ENCODE assay signal across 8 cellular contexts in genomic region chr10:103739039-103739764, GRCh38.
DNase-seq lines count a peak whose midpoint lies in the region; ATAC-seq and TF ChIP-seq lines count a peak whose summit lies in the region.

No MANE protein-coding gene starts in this region.

- DNase-seq in GM23338 (ENCODE audit: low spot score) (peak; percentile 61), amniotic epithelial cell (ENCODE audit: low read depth) (peak; percentile 98), right cardiac atrium (peak; percentile 41 to 70 (median 68)), retinal pigment epithelial cell (ENCODE audit: low read depth) (peak; percentile 48), inferior parietal cortex (ENCODE audit: extremely low spot score) (no peak)

- WGBS in right cardiac atrium: 33% methylated on average over 13 of the region's 13 CpGs

- no peaks in the 10 kb centered on the region for H3F3A ChIP-seq in GM23338 (replicated peaks; ENCODE audit: low read depth)

- no peaks in the 10 kb centered on the region for H3K79me2 ChIP-seq in GM23338 (replicated peaks; ENCODE audit: insufficient read depth)

- H3K9me3 Mint-ChIP-seq in GM23338: no peaks in the 10 kb centered on the region

- H3K4me1 Mint-ChIP-seq in GM23338: peaks cover 24% of the 10 kb centered on the region

- no peak overlapping the region for H2AFZ ChIP-seq in GM23338

- ATAC-seq in GM23338: peak; percentile 64
- peak; percentile 56 to 73 for ATAC-seq in right cardiac atrium
- no peak for ATAC-seq in HG02623 (IDR thresholded peaks at IDR 0.05; ENCODE audit: unreplicated experiment)
- no peak for ATAC-seq in HG03354 (IDR thresholded peaks at IDR 0.05; ENCODE audit: poor library complexity, severe bottlenecking, unreplicated experiment)
- no peak for ATAC-seq in HG03139 (IDR thresholded peaks at IDR 0.05; ENCODE audit: unreplicated experiment)

- no peaks in the 10 kb centered on the region for H3K9me2 ChIP-seq in GM23338 (ENCODE audit: insufficient read depth)

- no peaks in the 10 kb centered on the region for H3K36me3 Mint-ChIP-seq in GM23338 (ENCODE audit: low read depth)

- H3K4me1 ChIP-seq in GM23338 (ENCODE audit: insufficient read depth): no peaks in the 10 kb centered on the region
- H3K4me1 ChIP-seq in right cardiac atrium (ENCODE audit: control insufficient read depth, insufficient read depth, low read length): peaks cover 10% of the 10 kb centered on the region

- peak overlapping the region; percentile 61 for H3K4me3 Mint-ChIP-seq in GM23338

- H3K4me2 ChIP-seq in GM23338: no peak overlapping the region

- peaks cover 4% of the 10 kb centered on the region for H3K27me3 Mint-ChIP-seq in GM23338 (ENCODE audit: insufficient read depth, low read depth, poor library complexity)

- intact Hi-C loops in right cardiac atrium (cut with DNase I): no loop called here

- H3K4me3 ChIP-seq in GM23338: no peak overlapping the region
- H3K4me3 ChIP-seq in right cardiac atrium (ENCODE audit: low read length): no peak overlapping the region
- no peak overlapping the region for H3K4me3 ChIP-seq in retinal pigment epithelial cell (ENCODE audit: low read length)

- no peaks in the 10 kb centered on the region for H3K36me3 ChIP-seq in GM23338 (ENCODE audit: insufficient read depth)

- TF ChIP-seq CTCF in GM23338 (conservative IDR thresholded peaks at IDR 0.05; ENCODE audit: low read depth in 2 of 2): no peak
- TF ChIP-seq CTCF in retinal pigment epithelial cell (conservative IDR thresholded peaks at IDR 0.05; ENCODE audit: low read depth, low read length): no peak

- H3K27ac ChIP-seq in GM23338 (ENCODE audit: low read depth) (no peak overlapping the region), right cardiac atrium (ENCODE audit: low read length) (no peak overlapping the region)

- no peaks in the 10 kb centered on the region for H4K20me1 ChIP-seq in GM23338 (replicated peaks; ENCODE audit: insufficient read depth)

- no peaks in the 10 kb centered on the region for H3K27me3 ChIP-seq in GM23338 (ENCODE audit: insufficient read depth)
- H3K27me3 ChIP-seq in right cardiac atrium (ENCODE audit: control insufficient read depth, insufficient read depth): no peaks in the 10 kb centered on the region

- no peaks in the 10 kb centered on the region for H3K9me3 ChIP-seq in right cardiac atrium (ENCODE audit: control insufficient read depth, low read length)

- peak overlapping the region; percentile 45; the same call in 1 of the 2 replicates for H3K27ac Mint-ChIP-seq in GM23338

TF ChIP-seq in GM23338, 12 proteins besides CTCF, POLR2A, EP300 and RAD21:
- TF ChIP-seq ZNF331 (CRISPR knock-in tag; IDR thresholded peaks at IDR 0.05; ENCODE audit: low read depth) (no peak), EZH2 (IDR thresholded peaks at IDR 0.05; ENCODE audit: low read depth, unreplicated experiment) (no peak)
- TF ChIP-seq, protein P1, sequence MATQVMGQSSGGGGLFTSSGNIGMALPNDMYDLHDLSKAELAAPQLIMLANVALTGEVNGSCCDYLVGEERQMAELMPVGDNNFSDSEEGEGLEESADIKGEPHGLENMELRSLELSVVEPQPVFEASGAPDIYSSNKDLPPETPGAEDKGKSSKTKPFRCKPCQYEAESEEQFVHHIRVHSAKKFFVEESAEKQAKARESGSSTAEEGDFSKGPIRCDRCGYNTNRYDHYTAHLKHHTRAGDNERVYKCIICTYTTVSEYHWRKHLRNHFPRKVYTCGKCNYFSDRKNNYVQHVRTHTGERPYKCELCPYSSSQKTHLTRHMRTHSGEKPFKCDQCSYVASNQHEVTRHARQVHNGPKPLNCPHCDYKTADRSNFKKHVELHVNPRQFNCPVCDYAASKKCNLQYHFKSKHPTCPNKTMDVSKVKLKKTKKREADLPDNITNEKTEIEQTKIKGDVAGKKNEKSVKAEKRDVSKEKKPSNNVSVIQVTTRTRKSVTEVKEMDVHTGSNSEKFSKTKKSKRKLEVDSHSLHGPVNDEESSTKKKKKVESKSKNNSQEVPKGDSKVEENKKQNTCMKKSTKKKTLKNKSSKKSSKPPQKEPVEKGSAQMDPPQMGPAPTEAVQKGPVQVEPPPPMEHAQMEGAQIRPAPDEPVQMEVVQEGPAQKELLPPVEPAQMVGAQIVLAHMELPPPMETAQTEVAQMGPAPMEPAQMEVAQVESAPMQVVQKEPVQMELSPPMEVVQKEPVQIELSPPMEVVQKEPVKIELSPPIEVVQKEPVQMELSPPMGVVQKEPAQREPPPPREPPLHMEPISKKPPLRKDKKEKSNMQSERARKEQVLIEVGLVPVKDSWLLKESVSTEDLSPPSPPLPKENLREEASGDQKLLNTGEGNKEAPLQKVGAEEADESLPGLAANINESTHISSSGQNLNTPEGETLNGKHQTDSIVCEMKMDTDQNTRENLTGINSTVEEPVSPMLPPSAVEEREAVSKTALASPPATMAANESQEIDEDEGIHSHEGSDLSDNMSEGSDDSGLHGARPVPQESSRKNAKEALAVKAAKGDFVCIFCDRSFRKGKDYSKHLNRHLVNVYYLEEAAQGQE (IDR thresholded peaks at IDR 0.05; ENCODE audit: unreplicated experiment): no peak
- TF ChIP-seq, protein P2, sequence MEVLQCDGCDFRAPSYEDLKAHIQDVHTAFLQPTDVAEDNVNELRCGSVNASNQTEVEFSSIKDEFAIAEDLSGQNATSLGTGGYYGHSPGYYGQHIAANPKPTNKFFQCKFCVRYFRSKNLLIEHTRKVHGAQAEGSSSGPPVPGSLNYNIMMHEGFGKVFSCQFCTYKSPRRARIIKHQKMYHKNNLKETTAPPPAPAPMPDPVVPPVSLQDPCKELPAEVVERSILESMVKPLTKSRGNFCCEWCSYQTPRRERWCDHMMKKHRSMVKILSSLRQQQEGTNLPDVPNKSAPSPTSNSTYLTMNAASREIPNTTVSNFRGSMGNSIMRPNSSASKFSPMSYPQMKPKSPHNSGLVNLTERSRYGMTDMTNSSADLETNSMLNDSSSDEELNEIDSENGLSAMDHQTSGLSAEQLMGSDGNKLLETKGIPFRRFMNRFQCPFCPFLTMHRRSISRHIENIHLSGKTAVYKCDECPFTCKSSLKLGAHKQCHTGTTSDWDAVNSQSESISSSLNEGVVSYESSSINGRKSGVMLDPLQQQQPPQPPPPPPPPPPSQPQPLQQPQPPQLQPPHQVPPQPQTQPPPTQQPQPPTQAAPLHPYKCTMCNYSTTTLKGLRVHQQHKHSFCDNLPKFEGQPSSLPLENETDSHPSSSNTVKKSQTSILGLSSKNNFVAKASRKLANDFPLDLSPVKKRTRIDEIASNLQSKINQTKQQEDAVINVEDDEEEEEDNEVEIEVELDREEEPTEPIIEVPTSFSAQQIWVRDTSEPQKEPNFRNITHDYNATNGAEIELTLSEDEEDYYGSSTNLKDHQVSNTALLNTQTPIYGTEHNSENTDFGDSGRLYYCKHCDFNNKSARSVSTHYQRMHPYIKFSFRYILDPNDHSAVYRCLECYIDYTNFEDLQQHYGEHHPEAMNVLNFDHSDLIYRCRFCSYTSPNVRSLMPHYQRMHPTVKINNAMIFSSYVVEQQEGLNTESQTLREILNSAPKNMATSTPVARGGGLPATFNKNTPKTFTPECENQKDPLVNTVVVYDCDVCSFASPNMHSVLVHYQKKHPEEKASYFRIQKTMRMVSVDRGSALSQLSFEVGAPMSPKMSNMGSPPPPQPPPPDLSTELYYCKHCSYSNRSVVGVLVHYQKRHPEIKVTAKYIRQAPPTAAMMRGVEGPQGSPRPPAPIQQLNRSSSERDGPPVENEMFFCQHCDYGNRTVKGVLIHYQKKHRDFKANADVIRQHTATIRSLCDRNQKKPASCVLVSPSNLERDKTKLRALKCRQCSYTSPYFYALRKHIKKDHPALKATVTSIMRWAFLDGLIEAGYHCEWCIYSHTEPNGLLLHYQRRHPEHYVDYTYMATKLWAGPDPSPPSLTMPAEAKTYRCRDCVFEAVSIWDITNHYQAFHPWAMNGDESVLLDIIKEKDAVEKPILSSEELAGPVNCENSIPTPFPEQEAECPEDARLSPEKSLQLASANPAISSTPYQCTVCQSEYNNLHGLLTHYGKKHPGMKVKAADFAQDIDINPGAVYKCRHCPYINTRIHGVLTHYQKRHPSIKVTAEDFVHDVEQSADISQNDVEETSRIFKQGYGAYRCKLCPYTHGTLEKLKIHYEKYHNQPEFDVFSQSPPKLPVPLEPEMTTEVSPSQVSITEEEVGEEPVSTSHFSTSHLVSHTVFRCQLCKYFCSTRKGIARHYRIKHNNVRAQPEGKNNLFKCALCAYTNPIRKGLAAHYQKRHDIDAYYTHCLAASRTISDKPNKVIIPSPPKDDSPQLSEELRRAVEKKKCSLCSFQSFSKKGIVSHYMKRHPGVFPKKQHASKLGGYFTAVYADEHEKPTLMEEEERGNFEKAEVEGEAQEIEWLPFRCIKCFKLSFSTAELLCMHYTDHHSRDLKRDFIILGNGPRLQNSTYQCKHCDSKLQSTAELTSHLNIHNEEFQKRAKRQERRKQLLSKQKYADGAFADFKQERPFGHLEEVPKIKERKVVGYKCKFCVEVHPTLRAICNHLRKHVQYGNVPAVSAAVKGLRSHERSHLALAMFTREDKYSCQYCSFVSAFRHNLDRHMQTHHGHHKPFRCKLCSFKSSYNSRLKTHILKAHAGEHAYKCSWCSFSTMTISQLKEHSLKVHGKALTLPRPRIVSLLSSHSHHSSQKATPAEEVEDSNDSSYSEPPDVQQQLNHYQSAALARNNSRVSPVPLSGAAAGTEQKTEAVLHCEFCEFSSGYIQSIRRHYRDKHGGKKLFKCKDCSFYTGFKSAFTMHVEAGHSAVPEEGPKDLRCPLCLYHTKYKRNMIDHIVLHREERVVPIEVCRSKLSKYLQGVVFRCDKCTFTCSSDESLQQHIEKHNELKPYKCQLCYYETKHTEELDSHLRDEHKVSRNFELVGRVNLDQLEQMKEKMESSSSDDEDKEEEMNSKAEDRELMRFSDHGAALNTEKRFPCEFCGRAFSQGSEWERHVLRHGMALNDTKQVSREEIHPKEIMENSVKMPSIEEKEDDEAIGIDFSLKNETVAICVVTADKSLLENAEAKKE (CRISPR knock-in tag; IDR thresholded peaks at IDR 0.05): no peak
- TF ChIP-seq, protein P3, sequence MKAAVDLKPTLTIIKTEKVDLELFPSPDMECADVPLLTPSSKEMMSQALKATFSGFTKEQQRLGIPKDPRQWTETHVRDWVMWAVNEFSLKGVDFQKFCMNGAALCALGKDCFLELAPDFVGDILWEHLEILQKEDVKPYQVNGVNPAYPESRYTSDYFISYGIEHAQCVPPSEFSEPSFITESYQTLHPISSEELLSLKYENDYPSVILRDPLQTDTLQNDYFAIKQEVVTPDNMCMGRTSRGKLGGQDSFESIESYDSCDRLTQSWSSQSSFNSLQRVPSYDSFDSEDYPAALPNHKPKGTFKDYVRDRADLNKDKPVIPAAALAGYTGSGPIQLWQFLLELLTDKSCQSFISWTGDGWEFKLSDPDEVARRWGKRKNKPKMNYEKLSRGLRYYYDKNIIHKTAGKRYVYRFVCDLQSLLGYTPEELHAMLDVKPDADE (IDR thresholded peaks at IDR 0.05): no peak
TF ChIP-seq in GM23338: peak in this region for 0.

Comparison
In these comparisons a context has a peak if more than half of its experiments do, and no peak if none do; other contexts are left out.
1. ATAC-seq: peak in GM23338 (single experiment) and right cardiac atrium (2 of 2); none in HG02623 (single experiment), HG03354 (single experiment) and HG03139 (single experiment).